ENCODE assay signal across 8 cellular contexts in genomic region chr16:28822520-28823290, GRCh38.
A peak's percentile ranks its signal among the peaks of the same experiment; 100 is the strongest.
DNase-seq lines count a peak whose midpoint lies in the region; ATAC-seq and TF ChIP-seq lines count a peak whose summit lies in the region.

A gene with protein sequence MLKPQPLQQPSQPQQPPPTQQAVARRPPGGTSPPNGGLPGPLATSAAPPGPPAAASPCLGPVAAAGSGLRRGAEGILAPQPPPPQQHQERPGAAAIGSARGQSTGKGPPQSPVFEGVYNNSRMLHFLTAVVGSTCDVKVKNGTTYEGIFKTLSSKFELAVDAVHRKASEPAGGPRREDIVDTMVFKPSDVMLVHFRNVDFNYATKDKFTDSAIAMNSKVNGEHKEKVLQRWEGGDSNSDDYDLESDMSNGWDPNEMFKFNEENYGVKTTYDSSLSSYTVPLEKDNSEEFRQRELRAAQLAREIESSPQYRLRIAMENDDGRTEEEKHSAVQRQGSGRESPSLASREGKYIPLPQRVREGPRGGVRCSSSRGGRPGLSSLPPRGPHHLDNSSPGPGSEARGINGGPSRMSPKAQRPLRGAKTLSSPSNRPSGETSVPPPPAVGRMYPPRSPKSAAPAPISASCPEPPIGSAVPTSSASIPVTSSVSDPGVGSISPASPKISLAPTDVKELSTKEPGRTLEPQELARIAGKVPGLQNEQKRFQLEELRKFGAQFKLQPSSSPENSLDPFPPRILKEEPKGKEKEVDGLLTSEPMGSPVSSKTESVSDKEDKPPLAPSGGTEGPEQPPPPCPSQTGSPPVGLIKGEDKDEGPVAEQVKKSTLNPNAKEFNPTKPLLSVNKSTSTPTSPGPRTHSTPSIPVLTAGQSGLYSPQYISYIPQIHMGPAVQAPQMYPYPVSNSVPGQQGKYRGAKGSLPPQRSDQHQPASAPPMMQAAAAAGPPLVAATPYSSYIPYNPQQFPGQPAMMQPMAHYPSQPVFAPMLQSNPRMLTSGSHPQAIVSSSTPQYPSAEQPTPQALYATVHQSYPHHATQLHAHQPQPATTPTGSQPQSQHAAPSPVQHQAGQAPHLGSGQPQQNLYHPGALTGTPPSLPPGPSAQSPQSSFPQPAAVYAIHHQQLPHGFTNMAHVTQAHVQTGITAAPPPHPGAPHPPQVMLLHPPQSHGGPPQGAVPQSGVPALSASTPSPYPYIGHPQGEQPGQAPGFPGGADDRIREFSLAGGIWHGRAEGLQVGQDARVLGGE (plus strand): TSS chr16:28822999. CDS start chr16:28823260, 261 bp downstream.

- H3K27ac ChIP-seq in cingulate gyrus (ENCODE audit: low read depth, low read length) = peak within 1 kb of the TSS; percentile 95

- peak; percentile 88 for DNase-seq in AG09309 (ENCODE audit: low read depth)
- peak; percentile 95 for DNase-seq in NCI-H510A treated with DMSO at 0.1 percent for 48 hours (lab: John Stamatoyannopoulos, UW)
- peak; percentile 94 to 97 for DNase-seq in activated CD4-positive, alpha-beta T cell treated with anti-CD3 and anti-CD28 coated beads for 4 hours
- peak; percentile 96 for DNase-seq in kidney tubule cell (ENCODE audit: low spot score)
- DNase-seq in stimulated activated CD4-positive, alpha-beta T cell treated with anti-CD3 and anti-CD28 coated beads, Interleukin-1b, Interleukin-23, amount 100 ng/mL, for 1 hour (ENCODE audit: low read depth in 2 of 2) = peak; percentile 86 to 88

- TF ChIP-seq CTCF in AG09309 (IDR thresholded peaks at IDR 0.05; ENCODE audit: control insufficient read depth, insufficient read depth, low read depth, low read length, missing control alignments) = peak; percentile 6

- ATAC-seq in GM19035 (IDR thresholded peaks at IDR 0.05; ENCODE audit: unreplicated experiment) (peak; percentile 51), HG03378 (IDR thresholded peaks at IDR 0.05; ENCODE audit: unreplicated experiment) (peak; percentile 41)

- H3K4me3 ChIP-seq in AG09309 (ENCODE audit: control insufficient read depth, low read depth, low read length) = peak within 1 kb of the TSS; percentile 71

Comparison
In these comparisons a context has a peak if more than half of its experiments do, and no peak if none do; other contexts are left out.
1. Peak in every context shown above with its lines: DNase-seq, ATAC-seq, H3K4me3 ChIP-seq and H3K27ac ChIP-seq.